20 cellular contexts compared by ENCODE assay signal in the genomic region with DNA sequence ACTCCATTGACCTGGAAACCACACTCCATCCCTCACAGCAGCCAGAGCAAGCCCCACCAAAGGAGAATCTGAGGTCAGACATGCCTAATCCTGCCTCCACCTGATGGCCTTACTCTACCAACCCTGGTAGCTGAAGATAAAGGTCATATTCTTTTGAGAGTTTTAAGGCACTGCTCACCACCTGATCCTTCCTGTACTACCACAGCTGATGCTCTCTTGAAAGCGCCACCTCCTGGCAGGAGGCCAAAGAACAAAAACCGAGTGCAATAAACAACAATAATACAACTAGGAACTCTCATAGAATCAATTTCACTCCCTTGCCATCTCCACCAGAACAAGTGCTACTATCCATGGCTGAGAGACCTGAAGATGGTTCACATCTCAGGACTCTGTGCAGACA.
DNase-seq lines count a peak whose midpoint lies in the region; ATAC-seq and TF ChIP-seq lines count a peak whose summit lies in the region.
"Had no signal": no experiment of that assay in that cellular context is flagged by ENCODE, and none has a peak within 500 bp of the region (broad histone marks: within the 10 kb centered on the region; RNA-seq: fewer than 3 reads in every experiment).

No MANE protein-coding gene starts in this region.

- no peak overlapping the region for H3K4me3 Mint-ChIP-seq in natural killer cell
- H3K4me3 Mint-ChIP-seq: activated naive CD8-positive, alpha-beta T cell treated with anti-CD3 and anti-CD28 coated beads, Interleukin-2, amount 50 U/mL, for 24 hours; HFFc6; nephron progenitor cell; T-helper 1 cell treated with Interleukin-12 subunit alpha and Interleukin-12 subunit beta and Interleukin-4 antibody, amounts not matched to agents 30 μg/mL and 1 μg/mL, for 36 hours had no signal

- H3K27ac ChIP-seq in stomach, result no peak overlapping the region
- H3K27ac ChIP-seq: thoracic aorta had no signal

- no peaks in the 10 kb centered on the region for H3K4me1 ChIP-seq in stomach

- H3K27ac Mint-ChIP-seq in natural killer cell, result no peak overlapping the region
- H3K27ac Mint-ChIP-seq: activated naive CD8-positive, alpha-beta T cell treated with anti-CD3 and anti-CD28 coated beads, Interleukin-2, amount 50 U/mL, for 24 hours; HFFc6; nephron progenitor cell; T-helper 1 cell treated with Interleukin-12 subunit alpha and Interleukin-12 subunit beta and Interleukin-4 antibody, amounts not matched to agents 30 μg/mL and 1 μg/mL, for 36 hours had no signal

- WGBS in stomach, 5 donors, result 69 to 89% (median 81%) methylated on average over 2 of the region's 2 CpGs

- no peak for TF ChIP-seq POLR2A in stomach (IDR thresholded peaks at IDR 0.05)

- H3K27me3 Mint-ChIP-seq in natural killer cell (ENCODE audit: low read depth in 2 of 2), result no peaks in the 10 kb centered on the region
- H3K27me3 Mint-ChIP-seq: activated naive CD8-positive, alpha-beta T cell treated with anti-CD3 and anti-CD28 coated beads, Interleukin-2, amount 50 U/mL, for 24 hours had no signal

- peak; percentile 46 for ATAC-seq in GM19043 (IDR thresholded peaks at IDR 0.05; ENCODE audit: low read depth, unreplicated experiment)
- peak; percentile 60 for ATAC-seq in HG03175 (IDR thresholded peaks at IDR 0.05; ENCODE audit: unreplicated experiment)
- ATAC-seq in natural killer cell, result no peak
- ATAC-seq: activated naive CD8-positive, alpha-beta T cell treated with anti-CD3 and anti-CD28 coated beads, Interleukin-2, amount 50 U/mL, for 24 hours had no signal

- intact Hi-C loops in natural killer cell (cut with micrococcal nuclease), result no loop called here
- intact Hi-C loops in stomach (cut with DNase I; ENCODE audit: low total_unique reads), result no loop called here

- no peaks in the 10 kb centered on the region for H3K36me3 ChIP-seq in stomach
- H3K36me3 ChIP-seq: thoracic aorta had no signal

- no peaks in the 10 kb centered on the region for H3K36me3 Mint-ChIP-seq in natural killer cell

- no peaks in the 10 kb centered on the region for H3K27me3 ChIP-seq in stomach

- DNase-seq in GM10266 (ENCODE audit: extremely low spot score) (no peak), RPMI8226 (peak; percentile 11), SW 1271 (lab: John Stamatoyannopoulos, UW) (no peak), natural killer cell (no peak), kidney glomerular epithelial cell (lab: John Stamatoyannopoulos, UW) (no peak), stomach (no peak)
- DNase-seq: activated CD4-positive, CD25-positive, alpha-beta regulatory T cell treated with anti-CD3 and anti-CD28 coated beads, Interleukin-2, amount 50 U/mL, for 72 hours; activated naive CD8-positive, alpha-beta T cell treated with anti-CD3 and anti-CD28 coated beads, Interleukin-2, amount 50 U/mL, for 24 hours; AML-193; central memory CD4-positive, alpha-beta T cell; DMS 273 treated with DMSO at 0.1 percent for 48 hours; HFFc6; Kasumi-1; NCI-H1694 treated with DMSO at 0.1 percent for 48 hours; nephron progenitor cell; stimulated activated CD4-positive, alpha-beta T cell treated with anti-CD3 and anti-CD28 coated beads, Interleukin-1b, Interleukin-23, amount 100 ng/mL, for 48 hours had no signal

- no peak overlapping the region for H3K4me3 ChIP-seq in stomach
- H3K4me3 ChIP-seq: thoracic aorta had no signal

- H3K9me3 ChIP-seq in stomach, result no peaks in the 10 kb centered on the region
- H3K9me3 ChIP-seq: thoracic aorta had no signal

- no peaks in the 10 kb centered on the region for H3K4me1 Mint-ChIP-seq in natural killer cell
- H3K4me1 Mint-ChIP-seq: activated naive CD8-positive, alpha-beta T cell treated with anti-CD3 and anti-CD28 coated beads, Interleukin-2, amount 50 U/mL, for 24 hours; nephron progenitor cell had no signal

- TF ChIP-seq CTCF in GM10266 (IDR thresholded peaks at IDR 0.05; ENCODE audit: control insufficient read depth, insufficient read depth, low read depth, missing control alignments), result peak; percentile 13
- TF ChIP-seq CTCF in natural killer cell (IDR thresholded peaks at IDR 0.05), result no peak
- TF ChIP-seq CTCF in stomach (IDR thresholded peaks at IDR 0.05), result no peak

- peaks cover 10 to 12% of the 10 kb centered on the region in 2 donors for H3K9me3 Mint-ChIP-seq in natural killer cell
- H3K9me3 Mint-ChIP-seq: nephron progenitor cell had no signal

- TF ChIP-seq EP300 in stomach (IDR thresholded peaks at IDR 0.05), result no peak

Comparison
In these comparisons a context has a peak if more than half of its experiments do, and no peak if none do; other contexts are left out.
1. ATAC-seq: peak in GM19043 (single experiment) and HG03175 (single experiment); none in natural killer cell (0 of 3).